ENCODE assay signal across 1 cellular context in the genomic region with DNA sequence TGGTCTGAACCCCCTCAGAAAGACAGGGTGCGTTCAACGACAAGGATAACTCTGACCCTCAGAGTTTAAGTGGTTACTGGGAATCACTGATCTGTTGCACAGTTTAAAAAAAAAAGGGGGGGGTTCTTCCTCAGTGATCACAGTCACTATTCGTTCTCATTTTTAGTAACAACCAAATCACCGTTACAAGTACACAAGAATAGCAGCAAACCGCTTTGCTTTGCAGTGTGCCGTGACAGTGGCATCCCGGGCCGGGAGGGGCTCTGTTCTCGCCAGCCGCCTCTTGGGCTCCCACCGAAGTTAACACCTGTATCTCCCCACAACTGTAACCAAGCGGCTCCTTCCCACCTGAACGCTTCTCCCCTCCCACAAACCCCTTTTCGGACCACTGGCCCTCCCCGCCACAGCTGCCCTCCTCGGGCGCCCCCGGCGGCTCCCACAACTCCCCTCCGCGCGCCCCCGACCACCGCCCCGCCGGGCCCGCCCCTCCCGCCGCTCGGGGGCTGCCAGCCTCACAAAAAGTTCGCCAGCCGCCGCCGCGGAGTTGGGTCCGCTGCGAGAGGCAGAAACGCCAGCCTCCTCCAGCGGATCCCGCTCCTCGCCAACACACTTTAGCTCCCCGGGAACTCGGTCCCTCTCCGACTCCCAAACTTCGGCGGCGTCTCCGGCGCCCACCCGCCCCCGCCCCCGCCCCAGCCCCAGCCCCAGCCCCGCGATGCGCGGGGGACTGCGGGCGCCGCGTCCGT.
A peak's percentile ranks its signal among the peaks of the same experiment; 100 is the strongest.
TF ChIP-seq lines count a peak whose summit lies in the region.

No MANE protein-coding gene starts in this region.

TF ChIP-seq in HepG2, 621 proteins besides CTCF, POLR2A, EP300 and RAD21 (continued from another document):
- TF ChIP-seq, protein P1, sequence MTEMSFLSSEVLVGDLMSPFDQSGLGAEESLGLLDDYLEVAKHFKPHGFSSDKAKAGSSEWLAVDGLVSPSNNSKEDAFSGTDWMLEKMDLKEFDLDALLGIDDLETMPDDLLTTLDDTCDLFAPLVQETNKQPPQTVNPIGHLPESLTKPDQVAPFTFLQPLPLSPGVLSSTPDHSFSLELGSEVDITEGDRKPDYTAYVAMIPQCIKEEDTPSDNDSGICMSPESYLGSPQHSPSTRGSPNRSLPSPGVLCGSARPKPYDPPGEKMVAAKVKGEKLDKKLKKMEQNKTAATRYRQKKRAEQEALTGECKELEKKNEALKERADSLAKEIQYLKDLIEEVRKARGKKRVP (CRISPR knock-in tag; IDR thresholded peaks at IDR 0.05): no peak
- TF ChIP-seq, protein P2, sequence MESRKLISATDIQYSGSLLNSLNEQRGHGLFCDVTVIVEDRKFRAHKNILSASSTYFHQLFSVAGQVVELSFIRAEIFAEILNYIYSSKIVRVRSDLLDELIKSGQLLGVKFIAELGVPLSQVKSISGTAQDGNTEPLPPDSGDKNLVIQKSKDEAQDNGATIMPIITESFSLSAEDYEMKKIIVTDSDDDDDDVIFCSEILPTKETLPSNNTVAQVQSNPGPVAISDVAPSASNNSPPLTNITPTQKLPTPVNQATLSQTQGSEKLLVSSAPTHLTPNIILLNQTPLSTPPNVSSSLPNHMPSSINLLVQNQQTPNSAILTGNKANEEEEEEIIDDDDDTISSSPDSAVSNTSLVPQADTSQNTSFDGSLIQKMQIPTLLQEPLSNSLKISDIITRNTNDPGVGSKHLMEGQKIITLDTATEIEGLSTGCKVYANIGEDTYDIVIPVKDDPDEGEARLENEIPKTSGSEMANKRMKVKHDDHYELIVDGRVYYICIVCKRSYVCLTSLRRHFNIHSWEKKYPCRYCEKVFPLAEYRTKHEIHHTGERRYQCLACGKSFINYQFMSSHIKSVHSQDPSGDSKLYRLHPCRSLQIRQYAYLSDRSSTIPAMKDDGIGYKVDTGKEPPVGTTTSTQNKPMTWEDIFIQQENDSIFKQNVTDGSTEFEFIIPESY (CRISPR knock-in tag; IDR thresholded peaks at IDR 0.05): no peak
- peak; percentile 85 for TF ChIP-seq EZH2 (conservative IDR thresholded peaks at IDR 0.05; ENCODE audit: low read depth, low read length)
- TF ChIP-seq ZNF547 (CRISPR knock-in tag; IDR thresholded peaks at IDR 0.05): no peak
- TF ChIP-seq ZNF883 (CRISPR knock-in tag; IDR thresholded peaks at IDR 0.05; ENCODE audit: not compliant biosample characterization): no peak
- peak; percentile 77; the same call in 1 of the 2 replicates for TF ChIP-seq CBX2 (IDR thresholded peaks at IDR 0.05; ENCODE audit: low read depth, low read length)
- TF ChIP-seq CBX2 (CRISPR knock-in tag; IDR thresholded peaks at IDR 0.05; ENCODE audit: low read depth): 0 out of 2 replicates have a peak, but pooled peaks have one; percentile 71
- TF ChIP-seq ZNF607 (CRISPR knock-in tag; IDR thresholded peaks at IDR 0.05; ENCODE audit: borderline replicate concordance): no peak
- TF ChIP-seq RNF2 (conservative IDR thresholded peaks at IDR 0.05; ENCODE audit: low read depth): peak; percentile 82; the same call in 1 of the 2 replicates
- TF ChIP-seq, protein P3, sequence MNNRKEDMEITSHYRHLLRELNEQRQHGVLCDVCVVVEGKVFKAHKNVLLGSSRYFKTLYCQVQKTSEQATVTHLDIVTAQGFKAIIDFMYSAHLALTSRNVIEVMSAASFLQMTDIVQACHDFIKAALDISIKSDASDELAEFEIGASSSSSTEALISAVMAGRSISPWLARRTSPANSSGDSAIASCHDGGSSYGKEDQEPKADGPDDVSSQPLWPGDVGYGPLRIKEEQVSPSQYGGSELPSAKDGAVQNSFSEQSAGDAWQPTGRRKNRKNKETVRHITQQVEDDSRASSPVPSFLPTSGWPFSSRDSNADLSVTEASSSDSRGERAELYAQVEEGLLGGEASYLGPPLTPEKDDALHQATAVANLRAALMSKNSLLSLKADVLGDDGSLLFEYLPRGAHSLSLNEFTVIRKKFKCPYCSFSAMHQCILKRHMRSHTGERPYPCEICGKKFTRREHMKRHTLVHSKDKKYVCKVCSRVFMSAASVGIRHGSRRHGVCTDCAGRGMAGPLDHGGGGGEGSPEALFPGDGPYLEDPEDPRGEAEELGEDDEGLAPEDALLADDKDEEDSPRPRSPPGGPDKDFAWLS (CRISPR knock-in tag; IDR thresholded peaks at IDR 0.05; ENCODE audit: borderline replicate concordance): no peak
- TF ChIP-seq PLRG1 (conservative IDR thresholded peaks at IDR 0.05): no peak
- TF ChIP-seq ZFP36 (IDR thresholded peaks at IDR 0.05; ENCODE audit: borderline replicate concordance, low read depth, low read length, partially characterized antibody): peak; percentile 31
- TF ChIP-seq ZBTB42 (CRISPR knock-in tag; IDR thresholded peaks at IDR 0.05): no peak
- TF ChIP-seq CBX1 (IDR thresholded peaks at IDR 0.05; ENCODE audit: low read depth): no peak
- no peak for TF ChIP-seq ZNF839 (CRISPR knock-in tag; IDR thresholded peaks at IDR 0.05; ENCODE audit: borderline replicate concordance)
